1 cellular context compared by ENCODE assay signal in the genomic region with DNA sequence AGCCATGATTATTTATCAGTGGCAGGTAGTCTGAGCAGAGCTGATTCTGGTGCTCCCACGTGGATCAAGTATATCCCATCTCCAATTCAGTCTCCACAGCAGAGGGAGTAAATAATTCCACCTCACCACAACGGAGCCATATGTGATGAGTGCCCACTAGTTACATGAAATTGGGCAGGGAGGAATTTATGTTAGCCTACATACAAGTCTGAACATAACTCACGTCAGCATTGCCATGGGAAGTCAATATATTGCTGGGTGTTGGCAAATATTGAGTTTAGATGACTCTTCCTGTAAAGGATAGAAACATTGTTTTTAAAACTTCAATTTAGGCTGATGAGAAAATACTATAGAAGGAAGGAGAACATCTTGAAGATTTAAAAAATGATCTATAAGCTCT.
TF ChIP-seq lines count a peak whose summit lies in the region.

No MANE protein-coding gene starts in this region.

TF ChIP-seq in GM23338, 12 proteins besides CTCF, POLR2A, EP300 and RAD21:
- TF ChIP-seq, protein P1, sequence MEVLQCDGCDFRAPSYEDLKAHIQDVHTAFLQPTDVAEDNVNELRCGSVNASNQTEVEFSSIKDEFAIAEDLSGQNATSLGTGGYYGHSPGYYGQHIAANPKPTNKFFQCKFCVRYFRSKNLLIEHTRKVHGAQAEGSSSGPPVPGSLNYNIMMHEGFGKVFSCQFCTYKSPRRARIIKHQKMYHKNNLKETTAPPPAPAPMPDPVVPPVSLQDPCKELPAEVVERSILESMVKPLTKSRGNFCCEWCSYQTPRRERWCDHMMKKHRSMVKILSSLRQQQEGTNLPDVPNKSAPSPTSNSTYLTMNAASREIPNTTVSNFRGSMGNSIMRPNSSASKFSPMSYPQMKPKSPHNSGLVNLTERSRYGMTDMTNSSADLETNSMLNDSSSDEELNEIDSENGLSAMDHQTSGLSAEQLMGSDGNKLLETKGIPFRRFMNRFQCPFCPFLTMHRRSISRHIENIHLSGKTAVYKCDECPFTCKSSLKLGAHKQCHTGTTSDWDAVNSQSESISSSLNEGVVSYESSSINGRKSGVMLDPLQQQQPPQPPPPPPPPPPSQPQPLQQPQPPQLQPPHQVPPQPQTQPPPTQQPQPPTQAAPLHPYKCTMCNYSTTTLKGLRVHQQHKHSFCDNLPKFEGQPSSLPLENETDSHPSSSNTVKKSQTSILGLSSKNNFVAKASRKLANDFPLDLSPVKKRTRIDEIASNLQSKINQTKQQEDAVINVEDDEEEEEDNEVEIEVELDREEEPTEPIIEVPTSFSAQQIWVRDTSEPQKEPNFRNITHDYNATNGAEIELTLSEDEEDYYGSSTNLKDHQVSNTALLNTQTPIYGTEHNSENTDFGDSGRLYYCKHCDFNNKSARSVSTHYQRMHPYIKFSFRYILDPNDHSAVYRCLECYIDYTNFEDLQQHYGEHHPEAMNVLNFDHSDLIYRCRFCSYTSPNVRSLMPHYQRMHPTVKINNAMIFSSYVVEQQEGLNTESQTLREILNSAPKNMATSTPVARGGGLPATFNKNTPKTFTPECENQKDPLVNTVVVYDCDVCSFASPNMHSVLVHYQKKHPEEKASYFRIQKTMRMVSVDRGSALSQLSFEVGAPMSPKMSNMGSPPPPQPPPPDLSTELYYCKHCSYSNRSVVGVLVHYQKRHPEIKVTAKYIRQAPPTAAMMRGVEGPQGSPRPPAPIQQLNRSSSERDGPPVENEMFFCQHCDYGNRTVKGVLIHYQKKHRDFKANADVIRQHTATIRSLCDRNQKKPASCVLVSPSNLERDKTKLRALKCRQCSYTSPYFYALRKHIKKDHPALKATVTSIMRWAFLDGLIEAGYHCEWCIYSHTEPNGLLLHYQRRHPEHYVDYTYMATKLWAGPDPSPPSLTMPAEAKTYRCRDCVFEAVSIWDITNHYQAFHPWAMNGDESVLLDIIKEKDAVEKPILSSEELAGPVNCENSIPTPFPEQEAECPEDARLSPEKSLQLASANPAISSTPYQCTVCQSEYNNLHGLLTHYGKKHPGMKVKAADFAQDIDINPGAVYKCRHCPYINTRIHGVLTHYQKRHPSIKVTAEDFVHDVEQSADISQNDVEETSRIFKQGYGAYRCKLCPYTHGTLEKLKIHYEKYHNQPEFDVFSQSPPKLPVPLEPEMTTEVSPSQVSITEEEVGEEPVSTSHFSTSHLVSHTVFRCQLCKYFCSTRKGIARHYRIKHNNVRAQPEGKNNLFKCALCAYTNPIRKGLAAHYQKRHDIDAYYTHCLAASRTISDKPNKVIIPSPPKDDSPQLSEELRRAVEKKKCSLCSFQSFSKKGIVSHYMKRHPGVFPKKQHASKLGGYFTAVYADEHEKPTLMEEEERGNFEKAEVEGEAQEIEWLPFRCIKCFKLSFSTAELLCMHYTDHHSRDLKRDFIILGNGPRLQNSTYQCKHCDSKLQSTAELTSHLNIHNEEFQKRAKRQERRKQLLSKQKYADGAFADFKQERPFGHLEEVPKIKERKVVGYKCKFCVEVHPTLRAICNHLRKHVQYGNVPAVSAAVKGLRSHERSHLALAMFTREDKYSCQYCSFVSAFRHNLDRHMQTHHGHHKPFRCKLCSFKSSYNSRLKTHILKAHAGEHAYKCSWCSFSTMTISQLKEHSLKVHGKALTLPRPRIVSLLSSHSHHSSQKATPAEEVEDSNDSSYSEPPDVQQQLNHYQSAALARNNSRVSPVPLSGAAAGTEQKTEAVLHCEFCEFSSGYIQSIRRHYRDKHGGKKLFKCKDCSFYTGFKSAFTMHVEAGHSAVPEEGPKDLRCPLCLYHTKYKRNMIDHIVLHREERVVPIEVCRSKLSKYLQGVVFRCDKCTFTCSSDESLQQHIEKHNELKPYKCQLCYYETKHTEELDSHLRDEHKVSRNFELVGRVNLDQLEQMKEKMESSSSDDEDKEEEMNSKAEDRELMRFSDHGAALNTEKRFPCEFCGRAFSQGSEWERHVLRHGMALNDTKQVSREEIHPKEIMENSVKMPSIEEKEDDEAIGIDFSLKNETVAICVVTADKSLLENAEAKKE (CRISPR knock-in tag; IDR thresholded peaks at IDR 0.05), result no peak
- TF ChIP-seq, protein P2, sequence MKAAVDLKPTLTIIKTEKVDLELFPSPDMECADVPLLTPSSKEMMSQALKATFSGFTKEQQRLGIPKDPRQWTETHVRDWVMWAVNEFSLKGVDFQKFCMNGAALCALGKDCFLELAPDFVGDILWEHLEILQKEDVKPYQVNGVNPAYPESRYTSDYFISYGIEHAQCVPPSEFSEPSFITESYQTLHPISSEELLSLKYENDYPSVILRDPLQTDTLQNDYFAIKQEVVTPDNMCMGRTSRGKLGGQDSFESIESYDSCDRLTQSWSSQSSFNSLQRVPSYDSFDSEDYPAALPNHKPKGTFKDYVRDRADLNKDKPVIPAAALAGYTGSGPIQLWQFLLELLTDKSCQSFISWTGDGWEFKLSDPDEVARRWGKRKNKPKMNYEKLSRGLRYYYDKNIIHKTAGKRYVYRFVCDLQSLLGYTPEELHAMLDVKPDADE (IDR thresholded peaks at IDR 0.05), result no peak
- TF ChIP-seq ZNF114 (CRISPR knock-in tag; IDR thresholded peaks at IDR 0.05) (no peak), EZH2phosphoT487 (IDR thresholded peaks at IDR 0.05; ENCODE audit: unreplicated experiment) (no peak), ZNF331 (CRISPR knock-in tag; IDR thresholded peaks at IDR 0.05; ENCODE audit: low read depth) (no peak), EZH2 (IDR thresholded peaks at IDR 0.05; ENCODE audit: low read depth, unreplicated experiment) (no peak)
- TF ChIP-seq, protein P3, sequence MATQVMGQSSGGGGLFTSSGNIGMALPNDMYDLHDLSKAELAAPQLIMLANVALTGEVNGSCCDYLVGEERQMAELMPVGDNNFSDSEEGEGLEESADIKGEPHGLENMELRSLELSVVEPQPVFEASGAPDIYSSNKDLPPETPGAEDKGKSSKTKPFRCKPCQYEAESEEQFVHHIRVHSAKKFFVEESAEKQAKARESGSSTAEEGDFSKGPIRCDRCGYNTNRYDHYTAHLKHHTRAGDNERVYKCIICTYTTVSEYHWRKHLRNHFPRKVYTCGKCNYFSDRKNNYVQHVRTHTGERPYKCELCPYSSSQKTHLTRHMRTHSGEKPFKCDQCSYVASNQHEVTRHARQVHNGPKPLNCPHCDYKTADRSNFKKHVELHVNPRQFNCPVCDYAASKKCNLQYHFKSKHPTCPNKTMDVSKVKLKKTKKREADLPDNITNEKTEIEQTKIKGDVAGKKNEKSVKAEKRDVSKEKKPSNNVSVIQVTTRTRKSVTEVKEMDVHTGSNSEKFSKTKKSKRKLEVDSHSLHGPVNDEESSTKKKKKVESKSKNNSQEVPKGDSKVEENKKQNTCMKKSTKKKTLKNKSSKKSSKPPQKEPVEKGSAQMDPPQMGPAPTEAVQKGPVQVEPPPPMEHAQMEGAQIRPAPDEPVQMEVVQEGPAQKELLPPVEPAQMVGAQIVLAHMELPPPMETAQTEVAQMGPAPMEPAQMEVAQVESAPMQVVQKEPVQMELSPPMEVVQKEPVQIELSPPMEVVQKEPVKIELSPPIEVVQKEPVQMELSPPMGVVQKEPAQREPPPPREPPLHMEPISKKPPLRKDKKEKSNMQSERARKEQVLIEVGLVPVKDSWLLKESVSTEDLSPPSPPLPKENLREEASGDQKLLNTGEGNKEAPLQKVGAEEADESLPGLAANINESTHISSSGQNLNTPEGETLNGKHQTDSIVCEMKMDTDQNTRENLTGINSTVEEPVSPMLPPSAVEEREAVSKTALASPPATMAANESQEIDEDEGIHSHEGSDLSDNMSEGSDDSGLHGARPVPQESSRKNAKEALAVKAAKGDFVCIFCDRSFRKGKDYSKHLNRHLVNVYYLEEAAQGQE (IDR thresholded peaks at IDR 0.05; ENCODE audit: unreplicated experiment), result no peak
